ENCODE assay signal across 1 cellular context in the genomic region with DNA sequence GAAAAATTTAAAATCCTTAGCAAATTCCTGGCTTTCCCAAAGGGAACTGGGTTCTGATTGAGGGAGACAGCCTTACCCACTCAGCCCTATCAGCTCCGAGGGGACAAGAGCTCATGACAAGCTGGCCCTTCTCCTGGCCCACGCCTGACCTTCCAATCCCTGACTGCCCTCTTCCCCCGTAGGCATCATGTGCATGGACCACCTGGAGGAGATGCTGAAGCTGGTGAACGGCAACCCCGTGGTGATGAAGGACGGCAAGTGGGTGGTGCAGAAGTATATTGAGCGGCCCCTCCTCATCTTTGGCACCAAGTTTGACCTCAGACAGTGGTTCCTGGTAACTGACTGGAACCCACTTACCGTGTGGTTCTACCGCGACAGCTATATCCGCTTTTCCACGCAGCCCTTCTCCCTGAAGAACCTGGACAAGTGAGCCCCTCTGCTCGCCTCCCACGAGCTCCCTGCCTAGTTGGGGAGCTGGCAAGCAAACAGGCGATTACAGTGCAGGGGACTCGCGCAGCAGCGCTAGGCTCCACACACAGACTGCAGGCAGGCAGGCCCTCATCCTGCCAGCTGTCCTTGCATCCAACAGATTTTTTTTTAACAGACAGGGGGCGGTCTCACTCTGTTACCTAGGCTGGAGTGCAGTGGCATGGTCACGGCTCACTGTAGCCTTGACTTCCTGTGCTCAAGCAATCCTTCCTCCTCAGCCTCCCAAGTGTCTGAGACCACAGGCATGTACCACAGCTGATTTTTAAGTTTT.
TF ChIP-seq lines count a peak whose summit lies in the region.

No MANE protein-coding gene starts in this region.

TF ChIP-seq in GM23338, 12 proteins besides CTCF, POLR2A, EP300 and RAD21 (continued from another document):
- no peak for TF ChIP-seq ETS1 (IDR thresholded peaks at IDR 0.05)
- no peak for TF ChIP-seq NANOG (IDR thresholded peaks at IDR 0.05; ENCODE audit: borderline replicate concordance)
- TF ChIP-seq, protein P1, sequence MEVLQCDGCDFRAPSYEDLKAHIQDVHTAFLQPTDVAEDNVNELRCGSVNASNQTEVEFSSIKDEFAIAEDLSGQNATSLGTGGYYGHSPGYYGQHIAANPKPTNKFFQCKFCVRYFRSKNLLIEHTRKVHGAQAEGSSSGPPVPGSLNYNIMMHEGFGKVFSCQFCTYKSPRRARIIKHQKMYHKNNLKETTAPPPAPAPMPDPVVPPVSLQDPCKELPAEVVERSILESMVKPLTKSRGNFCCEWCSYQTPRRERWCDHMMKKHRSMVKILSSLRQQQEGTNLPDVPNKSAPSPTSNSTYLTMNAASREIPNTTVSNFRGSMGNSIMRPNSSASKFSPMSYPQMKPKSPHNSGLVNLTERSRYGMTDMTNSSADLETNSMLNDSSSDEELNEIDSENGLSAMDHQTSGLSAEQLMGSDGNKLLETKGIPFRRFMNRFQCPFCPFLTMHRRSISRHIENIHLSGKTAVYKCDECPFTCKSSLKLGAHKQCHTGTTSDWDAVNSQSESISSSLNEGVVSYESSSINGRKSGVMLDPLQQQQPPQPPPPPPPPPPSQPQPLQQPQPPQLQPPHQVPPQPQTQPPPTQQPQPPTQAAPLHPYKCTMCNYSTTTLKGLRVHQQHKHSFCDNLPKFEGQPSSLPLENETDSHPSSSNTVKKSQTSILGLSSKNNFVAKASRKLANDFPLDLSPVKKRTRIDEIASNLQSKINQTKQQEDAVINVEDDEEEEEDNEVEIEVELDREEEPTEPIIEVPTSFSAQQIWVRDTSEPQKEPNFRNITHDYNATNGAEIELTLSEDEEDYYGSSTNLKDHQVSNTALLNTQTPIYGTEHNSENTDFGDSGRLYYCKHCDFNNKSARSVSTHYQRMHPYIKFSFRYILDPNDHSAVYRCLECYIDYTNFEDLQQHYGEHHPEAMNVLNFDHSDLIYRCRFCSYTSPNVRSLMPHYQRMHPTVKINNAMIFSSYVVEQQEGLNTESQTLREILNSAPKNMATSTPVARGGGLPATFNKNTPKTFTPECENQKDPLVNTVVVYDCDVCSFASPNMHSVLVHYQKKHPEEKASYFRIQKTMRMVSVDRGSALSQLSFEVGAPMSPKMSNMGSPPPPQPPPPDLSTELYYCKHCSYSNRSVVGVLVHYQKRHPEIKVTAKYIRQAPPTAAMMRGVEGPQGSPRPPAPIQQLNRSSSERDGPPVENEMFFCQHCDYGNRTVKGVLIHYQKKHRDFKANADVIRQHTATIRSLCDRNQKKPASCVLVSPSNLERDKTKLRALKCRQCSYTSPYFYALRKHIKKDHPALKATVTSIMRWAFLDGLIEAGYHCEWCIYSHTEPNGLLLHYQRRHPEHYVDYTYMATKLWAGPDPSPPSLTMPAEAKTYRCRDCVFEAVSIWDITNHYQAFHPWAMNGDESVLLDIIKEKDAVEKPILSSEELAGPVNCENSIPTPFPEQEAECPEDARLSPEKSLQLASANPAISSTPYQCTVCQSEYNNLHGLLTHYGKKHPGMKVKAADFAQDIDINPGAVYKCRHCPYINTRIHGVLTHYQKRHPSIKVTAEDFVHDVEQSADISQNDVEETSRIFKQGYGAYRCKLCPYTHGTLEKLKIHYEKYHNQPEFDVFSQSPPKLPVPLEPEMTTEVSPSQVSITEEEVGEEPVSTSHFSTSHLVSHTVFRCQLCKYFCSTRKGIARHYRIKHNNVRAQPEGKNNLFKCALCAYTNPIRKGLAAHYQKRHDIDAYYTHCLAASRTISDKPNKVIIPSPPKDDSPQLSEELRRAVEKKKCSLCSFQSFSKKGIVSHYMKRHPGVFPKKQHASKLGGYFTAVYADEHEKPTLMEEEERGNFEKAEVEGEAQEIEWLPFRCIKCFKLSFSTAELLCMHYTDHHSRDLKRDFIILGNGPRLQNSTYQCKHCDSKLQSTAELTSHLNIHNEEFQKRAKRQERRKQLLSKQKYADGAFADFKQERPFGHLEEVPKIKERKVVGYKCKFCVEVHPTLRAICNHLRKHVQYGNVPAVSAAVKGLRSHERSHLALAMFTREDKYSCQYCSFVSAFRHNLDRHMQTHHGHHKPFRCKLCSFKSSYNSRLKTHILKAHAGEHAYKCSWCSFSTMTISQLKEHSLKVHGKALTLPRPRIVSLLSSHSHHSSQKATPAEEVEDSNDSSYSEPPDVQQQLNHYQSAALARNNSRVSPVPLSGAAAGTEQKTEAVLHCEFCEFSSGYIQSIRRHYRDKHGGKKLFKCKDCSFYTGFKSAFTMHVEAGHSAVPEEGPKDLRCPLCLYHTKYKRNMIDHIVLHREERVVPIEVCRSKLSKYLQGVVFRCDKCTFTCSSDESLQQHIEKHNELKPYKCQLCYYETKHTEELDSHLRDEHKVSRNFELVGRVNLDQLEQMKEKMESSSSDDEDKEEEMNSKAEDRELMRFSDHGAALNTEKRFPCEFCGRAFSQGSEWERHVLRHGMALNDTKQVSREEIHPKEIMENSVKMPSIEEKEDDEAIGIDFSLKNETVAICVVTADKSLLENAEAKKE (CRISPR knock-in tag; IDR thresholded peaks at IDR 0.05): no peak
- no peak for TF ChIP-seq ZNF114 (CRISPR knock-in tag; IDR thresholded peaks at IDR 0.05)
- no peak for TF ChIP-seq CREB1 (CRISPR knock-in tag; IDR thresholded peaks at IDR 0.05; ENCODE audit: low read depth)
- TF ChIP-seq POLR2AphosphoS5 (IDR thresholded peaks at IDR 0.05; ENCODE audit: low read depth): no peak
